Comparison of ENCODE assay signal across 22 cellular contexts in the genomic region with DNA sequence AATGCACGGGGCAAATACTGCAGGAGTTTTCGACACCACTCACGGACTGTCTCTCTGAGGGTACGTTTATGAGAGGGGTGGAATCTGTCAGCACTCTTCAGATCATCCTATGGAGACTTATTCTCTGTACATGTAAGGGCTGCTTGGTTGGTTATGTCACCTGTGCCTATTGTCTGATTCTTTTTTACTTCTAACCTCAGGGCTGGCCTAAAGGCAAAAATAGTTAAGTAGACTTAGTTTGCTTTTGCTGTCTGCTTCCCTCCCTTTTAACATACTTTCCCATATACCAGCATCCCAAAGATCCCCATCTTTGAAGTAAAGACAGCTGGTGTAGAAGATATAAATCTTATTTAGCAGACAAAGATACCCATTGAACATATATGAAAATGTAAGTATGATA.
"Had no signal": no experiment of that assay in that cellular context is flagged by ENCODE, and none has a peak within 500 bp of the region (broad histone marks: within the 10 kb centered on the region; RNA-seq: fewer than 3 reads in every experiment).

No MANE protein-coding gene starts in this region.

- DNase-seq: colonic mucosa; cortex of kidney; effector CD8-positive, alpha-beta T cell; effector memory CD8-positive, alpha-beta T cell; endodermal cell; erythroblast; esophagus squamous epithelium; foreskin fibroblast; foreskin melanocyte; gastrocnemius medialis; glutamatergic neuron; head of caudate nucleus; heart right ventricle; hippocampal formation; left cardiac atrium; left lung; left ventricle myocardium superior; lower lobe of right lung; mesenchymal stem cell; mucosa of descending colon; naive B cell had no signal

- ATAC-seq: effector memory CD8-positive, alpha-beta T cell; esophagus mucosa; gastrocnemius medialis; heart right ventricle; left cardiac atrium; left lung; left ventricle myocardium superior; lower lobe of right lung; mucosa of descending colon had no signal
